26 cellular contexts compared by ENCODE assay signal in the genomic region with DNA sequence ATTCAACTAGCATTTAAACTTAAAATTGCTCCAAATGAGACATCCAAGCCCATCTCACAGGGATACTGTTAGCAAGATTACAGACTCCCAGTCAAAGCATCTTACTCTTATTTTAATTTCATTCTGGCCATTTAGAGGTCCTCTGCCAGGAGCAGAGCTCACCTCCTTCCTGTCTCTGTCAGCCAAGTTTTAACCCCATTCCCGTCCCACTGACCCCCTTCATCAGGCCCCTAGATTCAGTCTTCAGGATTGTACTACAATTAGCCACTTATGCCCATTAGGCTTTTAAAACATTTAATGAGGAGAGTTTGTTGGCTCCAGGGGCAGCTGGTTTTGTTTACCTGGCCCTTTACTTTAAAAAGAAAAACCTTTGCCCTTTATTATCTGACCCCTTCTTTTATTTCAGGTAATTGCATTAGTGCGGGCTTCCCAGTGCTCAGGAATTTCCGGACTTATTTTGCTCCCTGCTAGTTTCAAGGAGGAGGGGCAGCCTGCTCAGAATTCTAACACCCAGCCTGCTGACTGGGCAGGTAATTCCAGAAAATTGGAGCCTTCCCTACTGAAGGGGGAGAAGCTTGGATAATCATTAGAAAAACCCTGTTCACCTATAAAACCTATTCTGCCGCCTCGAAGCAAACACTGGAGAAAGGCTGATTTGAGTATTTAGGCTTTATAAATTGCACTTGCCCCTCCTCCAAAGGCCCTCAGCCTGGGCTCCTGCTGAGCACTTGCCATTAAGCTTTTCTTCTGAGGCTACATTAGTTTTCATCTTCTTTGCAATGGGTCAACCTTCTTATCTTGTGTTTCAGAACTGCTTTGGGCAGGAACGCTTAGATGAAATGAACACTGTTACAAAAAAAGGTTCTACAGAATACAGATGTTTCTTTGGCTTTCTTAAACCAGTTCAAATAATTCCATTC.
DNase-seq lines count a peak whose midpoint lies in the region; ATAC-seq and TF ChIP-seq lines count a peak whose summit lies in the region.
"Had no signal": no experiment of that assay in that cellular context is flagged by ENCODE, and none has a peak within 500 bp of the region (broad histone marks: within the 10 kb centered on the region; RNA-seq: fewer than 3 reads in every experiment).

No MANE protein-coding gene starts in this region.

- no peak overlapping the region for H2AK5ac ChIP-seq in trophoblast cell (ENCODE audit: low read length)

- TF ChIP-seq EP300 in ovary (IDR thresholded peaks at IDR 0.05) = no peak

- intact Hi-C loops in ovary (cut with DNase I) = no loop called here

- H3K4me2 ChIP-seq in trophoblast cell (ENCODE audit: low read length) = peak overlapping the region; percentile 34
- H3K4me2 ChIP-seq: BLaER1 treated with 17β-estradiol and CSF1 and Interleukin-3, amounts not matched to agents 10 nM and 100 nM had no signal

- no peak overlapping the region for H3K27ac Mint-ChIP-seq in natural killer cell treated with Interleukin-12 subunit alpha and Interleukin-12 subunit beta and Interleukin-15 and Interleukin-18, amount 100 ng/mL, for 72 hours
- H3K27ac Mint-ChIP-seq: activated naive CD4-positive, alpha-beta T cell treated with anti-CD3 and anti-CD28 coated beads, Interleukin-2, amount 50 U/mL, for 72 hours; HFFc6; T-helper 17 cell had no signal

- no peak for ATAC-seq in SK-N-SH treated with all-trans-retinoic acid at 6 μM for 48 hours
- no peak for ATAC-seq in natural killer cell treated with Interleukin-12 subunit alpha and Interleukin-12 subunit beta and Interleukin-15 and Interleukin-18, amount 100 ng/mL, for 72 hours
- ATAC-seq: activated naive CD4-positive, alpha-beta T cell treated with anti-CD3 and anti-CD28 coated beads, Interleukin-2, amount 50 U/mL, for 72 hours; gastrocnemius medialis; T-helper 17 cell had no signal

- TF ChIP-seq CTCF in ovary (IDR thresholded peaks at IDR 0.05) = no peak

- H3K36me3 ChIP-seq in SK-N-MC (ENCODE audit: insufficient read depth, low read length) (no peaks in the 10 kb centered on the region), iPS-18a (ENCODE audit: control insufficient read depth, low read depth, low read length) (no peaks in the 10 kb centered on the region), trophoblast cell (ENCODE audit: control insufficient read depth in 1 of 2, insufficient read depth in 2 of 2, low read length in 2 of 2) (no peaks in the 10 kb centered on the region), ovary (no peaks in the 10 kb centered on the region)
- H3K36me3 ChIP-seq: BLaER1 treated with 17β-estradiol and CSF1 and Interleukin-3, amounts not matched to agents 10 nM and 100 nM; cardiac muscle cell; gastrocnemius medialis had no signal

- no peak overlapping the region for H2BK12ac ChIP-seq in trophoblast cell (ENCODE audit: low read length)

- H3K9me3 ChIP-seq in SK-N-MC (ENCODE audit: low read depth, low read length) (no peaks in the 10 kb centered on the region), iPS-18a (ENCODE audit: control insufficient read depth, low read depth, low read length) (no peaks in the 10 kb centered on the region), trophoblast cell (ENCODE audit: insufficient read depth, low read depth, low read length) (no peaks in the 10 kb centered on the region), ovary (no peaks in the 10 kb centered on the region)
- H3K9me3 ChIP-seq: BLaER1 treated with 17β-estradiol and CSF1 and Interleukin-3, amounts not matched to agents 10 nM and 100 nM; gastrocnemius medialis had no signal

- H3K4me1 ChIP-seq in iPS-18a (ENCODE audit: control insufficient read depth, low read depth, low read length) = peaks cover 21% of the 10 kb centered on the region
- peaks cover 5% of the 10 kb centered on the region in 2 experiments for H3K4me1 ChIP-seq in trophoblast cell (ENCODE audit: control insufficient read depth in 1 of 2, insufficient read depth in 2 of 2, low read length in 2 of 2)
- H3K4me1 ChIP-seq in ovary (ENCODE audit: insufficient read depth) = no peaks in the 10 kb centered on the region
- H3K4me1 ChIP-seq: gastrocnemius medialis had no signal

- H3K36me3 Mint-ChIP-seq in natural killer cell treated with Interleukin-12 subunit alpha and Interleukin-12 subunit beta and Interleukin-15 and Interleukin-18, amount 100 ng/mL, for 72 hours = no peaks in the 10 kb centered on the region
- H3K36me3 Mint-ChIP-seq: activated naive CD4-positive, alpha-beta T cell treated with anti-CD3 and anti-CD28 coated beads, Interleukin-2, amount 50 U/mL, for 72 hours had no signal

- no peak overlapping the region for H3K4me3 Mint-ChIP-seq in natural killer cell treated with Interleukin-12 subunit alpha and Interleukin-12 subunit beta and Interleukin-15 and Interleukin-18, amount 100 ng/mL, for 72 hours
- H3K4me3 Mint-ChIP-seq: HFFc6, T-helper 17 cell had no signal

- no peaks in the 10 kb centered on the region for H3K9me3 Mint-ChIP-seq in natural killer cell treated with Interleukin-12 subunit alpha and Interleukin-12 subunit beta and Interleukin-15 and Interleukin-18, amount 100 ng/mL, for 72 hours
- H3K9me3 Mint-ChIP-seq: activated naive CD4-positive, alpha-beta T cell treated with anti-CD3 and anti-CD28 coated beads, Interleukin-2, amount 50 U/mL, for 72 hours; HFFc6 had no signal

- H3K4me1 Mint-ChIP-seq in natural killer cell treated with Interleukin-12 subunit alpha and Interleukin-12 subunit beta and Interleukin-15 and Interleukin-18, amount 100 ng/mL, for 72 hours (ENCODE audit: low read depth in 2 of 2) = no peaks in the 10 kb centered on the region

- H3K79me1 ChIP-seq in trophoblast cell (ENCODE audit: low read length) = peaks cover 3% of the 10 kb centered on the region

- H3K18ac ChIP-seq in trophoblast cell (ENCODE audit: low read length) = no peak overlapping the region

- peaks cover 20 to 36% of the 10 kb centered on the region in 2 donors for H3K27me3 Mint-ChIP-seq in natural killer cell treated with Interleukin-12 subunit alpha and Interleukin-12 subunit beta and Interleukin-15 and Interleukin-18, amount 100 ng/mL, for 72 hours

- no peak overlapping the region for H2BK120ac ChIP-seq in trophoblast cell (ENCODE audit: insufficient read depth, low read length, poor library complexity)

- H3K27me3 ChIP-seq in iPS-18a (ENCODE audit: control insufficient read depth, insufficient read depth, low read length) (no peaks in the 10 kb centered on the region), trophoblast cell (ENCODE audit: insufficient read depth, low read length) (no peaks in the 10 kb centered on the region), ovary (no peaks in the 10 kb centered on the region)
- H3K27me3 ChIP-seq: cardiac muscle cell, gastrocnemius medialis had no signal

- CTCF ChIA-PET in HEK293T (lab: Yijun Ruan, JAX) = no interaction called here

- POLR2A ChIA-PET in HEK293T (lab: Yijun Ruan, JAX) = no interaction called here

- no peak overlapping the region for H4K91ac ChIP-seq in trophoblast cell (ENCODE audit: low read depth, low read length)

- H4K12ac ChIP-seq in trophoblast cell (ENCODE audit: low read depth, low read length) = no peak overlapping the region

- H3K9ac ChIP-seq in SK-N-MC (ENCODE audit: insufficient read length) (no peak overlapping the region), iPS-18a (ENCODE audit: low read length) (peak overlapping the region; percentile 12), trophoblast cell (ENCODE audit: low read length) (no peak overlapping the region)
- H3K9ac ChIP-seq: BLaER1 treated with 17β-estradiol and CSF1 and Interleukin-3, amounts not matched to agents 10 nM and 100 nM had no signal

- TF ChIP-seq POLR2A in ovary (IDR thresholded peaks at IDR 0.05) = no peak

- no peak overlapping the region for H3K14ac ChIP-seq in trophoblast cell (ENCODE audit: low read length)

- no peak overlapping the region for H3K4ac ChIP-seq in trophoblast cell (ENCODE audit: low read depth, low read length)

- no peaks in the 10 kb centered on the region for H3K79me2 ChIP-seq in trophoblast cell (ENCODE audit: control insufficient read depth, insufficient read depth, low read length, poor library complexity)

- H3K4me3 ChIP-seq in SK-N-MC (peak overlapping the region; percentile 9; the same call in 1 of the 2 replicates), iPS-18a (ENCODE audit: low read length) (peak overlapping the region; percentile 14), trophoblast cell (ENCODE audit: low read depth, low read length) (no peak overlapping the region), ovary (no peak overlapping the region)
- H3K4me3 ChIP-seq: BLaER1 treated with 17β-estradiol and CSF1 and Interleukin-3, amounts not matched to agents 10 nM and 100 nM; cardiac muscle cell; coronary artery; gastrocnemius medialis; lung had no signal

- no CpG with 5 or more reads among the region's 6 CpGs for WGBS in trophoblast cell (ENCODE audit: extremely low coverage, insufficient coverage, insufficient read length)
- 48 to 59% (median 55%) methylated on average over 6 of the region's 6 CpGs for WGBS in ovary, 3 donors

- H2BK5ac ChIP-seq in trophoblast cell (ENCODE audit: low read depth, low read length, poor library complexity) = no peak overlapping the region

- no peak overlapping the region for H4K8ac ChIP-seq in trophoblast cell (ENCODE audit: low read depth, low read length)

- peak; percentile 26 for DNase-seq in HEK293T (ENCODE audit: extremely low spot score)
- DNase-seq in SK-N-MC (ENCODE audit: low read depth, low spot score) = no peak
- no peak for DNase-seq in trophoblast cell
- no peak for DNase-seq in ovary
- no peak for DNase-seq in natural killer cell treated with Interleukin-12 subunit alpha and Interleukin-12 subunit beta and Interleukin-15 and Interleukin-18, amount 100 ng/mL, for 72 hours (ENCODE audit: low spot score)
- DNase-seq: activated T-cell treated with anti-CD3 and anti-CD28 coated beads for 4 hours; aorta; DMS79; gastrocnemius medialis; HFFc6; hippocampal formation; kidney glomerular epithelial cell; NCI-H187 treated with DMSO at 0.1 percent for 48 hours; NCI-H226; NCI-H774; stimulated activated naive CD4-positive, alpha-beta T cell treated with Interleukin-2 at 50 U/mL for 16 hours; T-helper 17 cell had no signal

- H2AFZ ChIP-seq in trophoblast cell (ENCODE audit: insufficient read depth, low read length, poor library complexity) = no peak overlapping the region

- no peak overlapping the region for H3K23ac ChIP-seq in trophoblast cell (ENCODE audit: low read length)

- no peak overlapping the region for H3K27ac ChIP-seq in SK-N-MC
- peak overlapping the region; percentile 65 for H3K27ac ChIP-seq in iPS-18a (ENCODE audit: low read length)
- no peak overlapping the region for H3K27ac ChIP-seq in trophoblast cell (ENCODE audit: low read depth, low read length)
- H3K27ac ChIP-seq in ovary = no peak overlapping the region
- H3K27ac ChIP-seq: BLaER1 treated with 17β-estradiol and CSF1 and Interleukin-3, amounts not matched to agents 10 nM and 100 nM; cardiac muscle cell; coronary artery; gastrocnemius medialis; HL-60; RWPE1 had no signal

TF ChIP-seq in HEK293T, 16 proteins besides CTCF, POLR2A, EP300 and RAD21:
- TF ChIP-seq L3MBTL2 (conservative IDR thresholded peaks at IDR 0.05) (no peak), FOXM1 (IDR thresholded peaks at IDR 0.05; ENCODE audit: borderline replicate concordance) (no peak)

TF ChIP-seq in SK-N-SH treated with all-trans-retinoic acid at 6 μM for 48 hours, 23 proteins besides CTCF, POLR2A, EP300 and RAD21 (continues in another document):
- TF ChIP-seq ISL1 (CRISPR knock-in tag; IDR thresholded peaks at IDR 0.05) (no peak), PPARA (CRISPR knock-in tag; IDR thresholded peaks at IDR 0.05; ENCODE audit: borderline replicate concordance) (no peak)

Comparison
In these comparisons a context has a peak if more than half of its experiments do, and no peak if none do; other contexts are left out.
1. H3K4me3 ChIP-seq: peak in SK-N-MC (single experiment) and iPS-18a (single experiment); none in trophoblast cell (single experiment) and ovary (single experiment).